9 cellular contexts compared by ENCODE assay signal in genomic region chr7:100090527-100091410, GRCh38. TPM values are rescaled to one million over a fixed set of nuclear protein-coding genes. Genes with fewer than 3 reads are reported as not detected.
A peak's percentile ranks its signal among the peaks of the same experiment; 100 is the strongest.
DNase-seq lines count a peak whose midpoint lies in the region; ATAC-seq lines count a peak whose summit lies in the region.
"Had no signal": no experiment of that assay in that cellular context is flagged by ENCODE, and none has a peak within 500 bp of the region (broad histone marks: within the 10 kb centered on the region; RNA-seq: fewer than 3 reads in every experiment).

No MANE protein-coding gene starts in this region.

- peak overlapping the region in 1 of 2 donors; percentile 87 for H3K27ac Mint-ChIP-seq in stimulated activated naive CD8-positive, alpha-beta T cell treated with anti-CD3 and anti-CD28 coated beads, Interleukin-15, amount 100 ng/mL, for 72 hours

- no peaks in the 10 kb centered on the region for H3K9me3 Mint-ChIP-seq in activated T-cell treated with anti-CD3 and anti-CD28 coated beads, Interleukin-2, amount 50 U/mL, for 4 hours
- H3K9me3 Mint-ChIP-seq in stimulated activated naive CD8-positive, alpha-beta T cell treated with anti-CD3 and anti-CD28 coated beads, Interleukin-15, amount 100 ng/mL, for 72 hours: no peaks in the 10 kb centered on the region

- no peak overlapping the region for H3K4me3 ChIP-seq in SJCRH30

- peaks cover 35% of the 10 kb centered on the region for H3K36me3 Mint-ChIP-seq in activated T-cell treated with anti-CD3 and anti-CD28 coated beads, Interleukin-2, amount 50 U/mL, for 4 hours (ENCODE audit: insufficient read depth)

- H3K36me3 ChIP-seq in SJCRH30: peaks cover 48% of the 10 kb centered on the region

- peak; percentile 20 to 22 for ATAC-seq in activated T-cell treated with anti-CD3 and anti-CD28 coated beads, Interleukin-2, amount 50 U/mL, for 4 hours
- ATAC-seq in stimulated activated naive CD8-positive, alpha-beta T cell treated with anti-CD3 and anti-CD28 coated beads, Interleukin-15, amount 100 ng/mL, for 72 hours: peak; percentile 47
- ATAC-seq in HG02610 (IDR thresholded peaks at IDR 0.05; ENCODE audit: unreplicated experiment): no peak
- ATAC-seq in GM18517 (IDR thresholded peaks at IDR 0.05; ENCODE audit: unreplicated experiment): no peak

- no peaks in the 10 kb centered on the region for H3K9me3 ChIP-seq in SJCRH30 (replicated peaks)

- H3K4me3 Mint-ChIP-seq in activated T-cell treated with anti-CD3 and anti-CD28 coated beads, Interleukin-2, amount 50 U/mL, for 4 hours: peak overlapping the region; percentile 85
- peak overlapping the region; percentile 10 to 91 for H3K4me3 Mint-ChIP-seq in stimulated activated naive CD8-positive, alpha-beta T cell treated with anti-CD3 and anti-CD28 coated beads, Interleukin-15, amount 100 ng/mL, for 72 hours

- H3K27me3 ChIP-seq in SJCRH30: no peaks in the 10 kb centered on the region

- H3K4me1 ChIP-seq in SJCRH30: peaks cover 24% of the 10 kb centered on the region

- peak overlapping the region; percentile 76 for H3K27ac ChIP-seq in SJCRH30
- peak overlapping the region; percentile 94 for H3K27ac ChIP-seq in epithelial cell of prostate

- peaks cover 20% of the 10 kb centered on the region for H3K4me1 Mint-ChIP-seq in activated T-cell treated with anti-CD3 and anti-CD28 coated beads, Interleukin-2, amount 50 U/mL, for 4 hours (ENCODE audit: low read depth)
- peaks cover 74% of the 10 kb centered on the region for H3K4me1 Mint-ChIP-seq in stimulated activated naive CD8-positive, alpha-beta T cell treated with anti-CD3 and anti-CD28 coated beads, Interleukin-15, amount 100 ng/mL, for 72 hours

- no peak for DNase-seq in activated T-cell treated with anti-CD3 and anti-CD28 coated beads, Interleukin-2, amount 50 U/mL, for 4 hours
- DNase-seq in activated T-cell treated with anti-CD3 and anti-CD28 coated beads for 4 hours (no peak), SJCRH30 (peak; percentile 79 to 82), epithelial cell of prostate (ENCODE audit: low read depth, low spot score) (no peak), amniotic stem cell (lab: John Stamatoyannopoulos, UW) (no peak)
- DNase-seq in stimulated activated naive CD8-positive, alpha-beta T cell treated with anti-CD3 and anti-CD28 coated beads, Interleukin-15, amount 100 ng/mL, for 72 hours: peak in 1 of 2 donors; percentile 25
- DNase-seq: GOT3 had no signal

- H3K27me3 Mint-ChIP-seq in activated T-cell treated with anti-CD3 and anti-CD28 coated beads, Interleukin-2, amount 50 U/mL, for 4 hours (ENCODE audit: low read depth): no peaks in the 10 kb centered on the region
- no peaks in the 10 kb centered on the region for H3K27me3 Mint-ChIP-seq in stimulated activated naive CD8-positive, alpha-beta T cell treated with anti-CD3 and anti-CD28 coated beads, Interleukin-15, amount 100 ng/mL, for 72 hours

RNA-seq across cellular contexts. Expression of gene COPS6, which starts 2.0 kb away (rescaled TPM):
- 100 to 1,000 TPM; 105 to 120 (median 112) TPM for total RNA-seq in activated T-cell treated with anti-CD3 and anti-CD28 coated beads, Interleukin-2, amount 50 U/mL, for 4 hours
- 115 and 126 TPM in 2 replicates for total RNA-seq in SJCRH30 (2014; rRNA removed; shearing (Covaris generic))

RNA-seq across cellular contexts. Expression of gene ZNF3, which starts 9.2 kb away (rescaled TPM):
- 10 to 100 TPM; 18.8 to 21.8 (median 21.6) TPM for total RNA-seq in activated T-cell treated with anti-CD3 and anti-CD28 coated beads, Interleukin-2, amount 50 U/mL, for 4 hours
- total RNA-seq in SJCRH30 (2014; rRNA removed; shearing (Covaris generic)): 37.1 and 44.3 TPM in 2 replicates

RNA-seq across cellular contexts. Expression of gene MCM7, which starts 10.4 kb away (rescaled TPM):
- 100 to 1,000 TPM; 471 to 592 (median 521) TPM for total RNA-seq in activated T-cell treated with anti-CD3 and anti-CD28 coated beads, Interleukin-2, amount 50 U/mL, for 4 hours
- 332 and 353 TPM in 2 replicates for total RNA-seq in SJCRH30 (2014; rRNA removed; shearing (Covaris generic))

RNA-seq across cellular contexts. Expression of gene AP4M1, which starts 10.7 kb away (rescaled TPM):
- 10 to 100 TPM; 13.4 to 16.0 (median 16.0) TPM for total RNA-seq in activated T-cell treated with anti-CD3 and anti-CD28 coated beads, Interleukin-2, amount 50 U/mL, for 4 hours
- 9.9 and 13.9 TPM in 2 replicates for total RNA-seq in SJCRH30 (2014; rRNA removed; shearing (Covaris generic))

RNA-seq across cellular contexts. Expression of gene TAF6, which starts 28.4 kb away (rescaled TPM):
- 10 to 100 TPM; 67.3 to 74.2 (median 72.9) TPM for total RNA-seq in activated T-cell treated with anti-CD3 and anti-CD28 coated beads, Interleukin-2, amount 50 U/mL, for 4 hours
- 42.2 and 47.8 TPM in 2 replicates for total RNA-seq in SJCRH30 (2014; rRNA removed; shearing (Covaris generic))

Comparison
In these comparisons a context has a peak if more than half of its experiments do, and no peak if none do; other contexts are left out.
1. ATAC-seq: peak in activated T-cell treated with anti-CD3 and anti-CD28 coated beads, Interleukin-2, amount 50 U/mL, for 4 hours (2 of 2) and stimulated activated naive CD8-positive, alpha-beta T cell treated with anti-CD3 and anti-CD28 coated beads, Interleukin-15, amount 100 ng/mL, for 72 hours (single experiment); none in HG02610 (single experiment) and GM18517 (single experiment).
2. DNase-seq: peak in SJCRH30 (2 of 2); none in activated T-cell treated with anti-CD3 and anti-CD28 coated beads, Interleukin-2, amount 50 U/mL, for 4 hours (single experiment), activated T-cell treated with anti-CD3 and anti-CD28 coated beads for 4 hours (single experiment), epithelial cell of prostate (single experiment) and amniotic stem cell (single experiment).